8 cellular contexts compared by ENCODE assay signal in the genomic region with DNA sequence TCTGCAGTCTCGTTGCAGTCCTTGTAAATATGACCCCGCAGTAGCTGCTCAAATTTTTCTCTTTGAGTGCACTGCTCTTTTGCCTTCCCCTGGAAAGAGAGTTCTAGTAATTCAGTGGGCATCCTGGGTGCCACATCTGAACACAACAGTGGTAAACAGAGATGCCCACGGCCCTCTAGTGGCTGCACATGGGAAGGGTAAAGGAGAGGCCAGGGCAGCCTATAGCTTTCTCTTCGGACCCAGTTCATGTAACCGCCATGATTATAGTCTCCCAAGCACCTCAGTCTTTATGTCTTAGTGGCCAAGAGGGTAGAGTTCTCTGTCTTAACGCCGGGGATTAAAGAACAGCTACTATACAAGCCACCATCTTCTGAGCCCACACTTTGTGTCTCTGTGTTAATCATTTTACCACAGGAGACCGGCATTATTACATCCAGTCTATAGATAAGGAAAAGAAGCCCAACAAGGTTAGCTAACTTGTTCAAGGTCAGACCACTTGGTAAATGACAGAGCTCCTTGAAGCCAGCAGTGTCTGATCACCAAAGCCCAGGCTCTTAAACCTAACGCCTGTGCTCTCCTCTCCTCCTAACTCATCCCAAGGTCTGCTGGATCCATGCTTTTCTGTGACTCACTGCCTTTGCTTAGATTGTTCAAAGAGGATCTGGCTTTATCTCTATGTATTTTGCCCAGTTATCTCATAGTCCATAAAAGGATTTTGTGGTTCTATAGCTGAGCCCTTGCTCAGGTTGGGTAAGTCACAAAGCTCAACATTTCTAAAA.
A peak's percentile ranks its signal among the peaks of the same experiment; 100 is the strongest.
DNase-seq lines count a peak whose midpoint lies in the region; ATAC-seq, FAIRE-seq and TF ChIP-seq lines count a peak whose summit lies in the region.

No MANE protein-coding gene starts in this region.

- no peak overlapping the region for H3K27ac ChIP-seq in A549

- POLR2A ChIA-PET in A549 (lab: Yijun Ruan, JAX) = no interaction called here

- no peaks in the 10 kb centered on the region for H3K9me3 ChIP-seq in A549

- TF ChIP-seq EP300 in A549 (IDR thresholded peaks at IDR 0.05) = no peak

- 57% methylated on average over 9 of the region's 9 CpGs for WGBS in A549 (ENCODE audit: missing lambda C conversion rate)

- peak; percentile 44 to 55 for DNase-seq in A549 (ENCODE audit: low read depth in 1 of 2, low spot score in 1 of 2)
- peak; percentile 35 for DNase-seq in NCI-H2227 (lab: John Stamatoyannopoulos, UW; ENCODE audit: unreplicated experiment)
- DNase-seq in activated T-cell treated with anti-CD3 and anti-CD28 coated beads for 1 hour (ENCODE audit: low read depth) = peak; percentile 22
- peak; percentile 32 for DNase-seq in foreskin melanocyte
- DNase-seq in stimulated activated CD4-positive, alpha-beta T cell treated with anti-CD3 and anti-CD28 coated beads, Interleukin-12 subunit alpha, Interleukin-12 subunit beta, amount 100 ng/mL, for 24 hours (ENCODE audit: low read depth in 2 of 2) = peak; percentile 10 to 31
- no peak for DNase-seq in GOT3 (lab: John Stamatoyannopoulos, UW)

- CTCF ChIA-PET in A549 (lab: Yijun Ruan, JAX) = interaction anchor here (0.7 to 2.8 kb wide), 20 partner anchors 10 to 332 kb away, joined by 3 to 15 read pairs (median 4); no protein-coding TSS in a partner anchor

- ATAC-seq in A549 (peak; percentile 91 to 98), GM18498 (IDR thresholded peaks at IDR 0.05; ENCODE audit: unreplicated experiment) (peak; percentile 91), HG02885 (IDR thresholded peaks at IDR 0.05; ENCODE audit: poor library complexity, unreplicated experiment) (peak; percentile 84)

- peak; percentile 53 for TF ChIP-seq CTCF in A549 (IDR thresholded peaks at IDR 0.05)

- TF ChIP-seq RAD21 in A549 (conservative IDR thresholded peaks at IDR 0.05 in 1 of 2, IDR thresholded peaks at IDR 0.05 in 1 of 2) = peak; percentile 58 to 70

- no peak overlapping the region for H3K4me3 ChIP-seq in A549

- peak; percentile 67 for FAIRE-seq in A549 (lab: Jason Lieb, UNC)

- no peak overlapping the region for H3K4me2 ChIP-seq in A549

- no peak for TF ChIP-seq POLR2A in A549 (IDR thresholded peaks at IDR 0.05; ENCODE audit: low read length)

- no peaks in the 10 kb centered on the region for H3K4me1 ChIP-seq in A549

TF ChIP-seq in A549, 52 proteins besides CTCF, POLR2A, EP300 and RAD21:
- TF ChIP-seq SMC3 (IDR thresholded peaks at IDR 0.05) (peak; percentile 66), SREBF2 (IDR thresholded peaks at IDR 0.05) (no peak)
